In the genomic region with DNA sequence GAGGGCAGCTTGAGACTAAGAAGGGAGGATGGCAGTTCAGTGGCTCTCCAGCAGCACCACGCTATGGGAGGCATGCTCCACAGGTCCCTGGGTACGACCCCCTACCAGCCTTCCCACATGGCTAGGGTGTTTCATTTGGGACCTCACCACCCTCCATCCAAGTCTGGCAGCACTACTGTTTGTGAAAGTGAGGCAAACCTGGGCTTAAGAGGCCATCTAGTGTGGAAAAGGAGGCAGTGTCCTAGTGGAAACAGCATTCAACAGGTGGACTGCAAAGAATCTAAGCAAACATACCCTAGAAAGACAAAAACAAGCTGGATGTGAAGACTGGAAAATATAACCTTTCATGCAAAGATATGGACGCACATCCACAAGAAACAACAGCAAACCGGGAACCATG, we compare ENCODE assay signal across 9 cellular contexts. TPM values are rescaled to one million over a fixed set of nuclear protein-coding genes. Genes with fewer than 3 reads are reported as not detected.
DNase-seq lines count a peak whose midpoint lies in the region; ATAC-seq and TF ChIP-seq lines count a peak whose summit lies in the region.
"Had no signal": no experiment of that assay in that cellular context is flagged by ENCODE, and none has a peak within 500 bp of the region (broad histone marks: within the 10 kb centered on the region; RNA-seq: fewer than 3 reads in every experiment).

No MANE protein-coding gene starts in this region.

- H3K36me3 ChIP-seq in kidney epithelial cell (ENCODE audit: control insufficient read depth, insufficient read depth, low read length) = no peaks in the 10 kb centered on the region

- peak; percentile 47 for TF ChIP-seq CTCF in kidney epithelial cell (IDR thresholded peaks at IDR 0.05; ENCODE audit: insufficient read depth, low read length, poor library complexity, severe bottlenecking)

- peak; percentile 43 for DNase-seq in COR-L47 (lab: John Stamatoyannopoulos, UW)
- peak; percentile 41 for DNase-seq in amniotic epithelial cell (ENCODE audit: low read depth)
- DNase-seq in kidney epithelial cell (ENCODE audit: low read depth) = no peak
- no peak for DNase-seq in NCI-H1105 (lab: John Stamatoyannopoulos, UW)
- DNase-seq in NCI-H1092 (lab: John Stamatoyannopoulos, UW) = no peak

- no peak overlapping the region for H3K4me3 ChIP-seq in kidney epithelial cell (ENCODE audit: low read depth, low read length)

- H3K27me3 ChIP-seq in kidney epithelial cell (ENCODE audit: control insufficient read depth, insufficient read depth, low read length) = peaks cover 2% of the 10 kb centered on the region

- peak; percentile 65 for TF ChIP-seq RAD21 in Ishikawa (IDR thresholded peaks at IDR 0.05; ENCODE audit: low read depth)

- no peak for TF ChIP-seq EP300 in Ishikawa (IDR thresholded peaks at IDR 0.05; ENCODE audit: borderline replicate concordance)

- ATAC-seq in HG03571 (IDR thresholded peaks at IDR 0.05; ENCODE audit: unreplicated experiment) (no peak), HG03442 (IDR thresholded peaks at IDR 0.05; ENCODE audit: unreplicated experiment) (no peak)

TF ChIP-seq in Ishikawa, 13 proteins besides CTCF, POLR2A, EP300 and RAD21:
- TF ChIP-seq TAF1 (IDR thresholded peaks at IDR 0.05; ENCODE audit: low read depth) (no peak), TEAD4 (IDR thresholded peaks at IDR 0.05) (no peak)

RNA-seq across cellular contexts. Expression of a gene that starts 4.8 kb away (rescaled TPM):
- total RNA-seq in kidney epithelial cell = not detected in 2 replicates
- total RNA-seq: T-helper 1 cell treated with Interleukin-12 subunit alpha and Interleukin-12 subunit beta and Interleukin-4 antibody, amounts not matched to agents 30 ng/mL and 1 ng/mL, for 36 hours had no signal

Comparison
In these comparisons a context has a peak if more than half of its experiments do, and no peak if none do; other contexts are left out.
1. DNase-seq: peak in COR-L47 (single experiment) and amniotic epithelial cell (single experiment); none in kidney epithelial cell (single experiment), NCI-H1105 (single experiment) and NCI-H1092 (single experiment).